In genomic region chr2:82748653-82749052, GRCh38 we compare ENCODE assay signal across 16 cellular contexts.
DNase-seq lines count a peak whose midpoint lies in the region; ATAC-seq, FAIRE-seq and TF ChIP-seq lines count a peak whose summit lies in the region.
"Had no signal": no experiment of that assay in that cellular context is flagged by ENCODE, and none has a peak within 500 bp of the region (broad histone marks: within the 10 kb centered on the region; RNA-seq: fewer than 3 reads in every experiment).

No MANE protein-coding gene starts in this region.

- no peak for TF ChIP-seq EP300 in K562 (IDR thresholded peaks at IDR 0.05; ENCODE audit: low read length)

- H3K9me3 Mint-ChIP-seq in activated CD4-positive, alpha-beta T cell treated with anti-CD3 and anti-CD28 coated beads for 36 hours (ENCODE audit: low read depth) = peaks cover 29% of the 10 kb centered on the region

- H3K9me3 ChIP-seq in K562 (replicated peaks; ENCODE audit: control insufficient read depth, insufficient read depth, low read depth, low read length) = no peaks in the 10 kb centered on the region; the same call in 1 of the 2 replicates
- H3K9me3 ChIP-seq: BE2C had no signal

- H3K4me2 ChIP-seq in K562 (ENCODE audit: insufficient read depth, low read length) = no peak overlapping the region
- H3K4me2 ChIP-seq: A549, GM23338 had no signal

- H2AFZ ChIP-seq in K562 (ENCODE audit: low read depth, low read length) = no peak overlapping the region
- H2AFZ ChIP-seq: GM23338 had no signal

- no peaks in the 10 kb centered on the region for H3K4me1 Mint-ChIP-seq in activated CD4-positive, alpha-beta T cell treated with anti-CD3 and anti-CD28 coated beads for 36 hours
- H3K4me1 Mint-ChIP-seq: CD4-positive, alpha-beta memory T cell; GM23338 had no signal

- no peaks in the 10 kb centered on the region for H3K9me1 ChIP-seq in K562 (ENCODE audit: control insufficient read depth, insufficient read depth, low read length)

- WGBS in K562 (ENCODE audit: insufficient coverage, low coverage, missing lambda C conversion rate) = 2% methylated on average over 2 of the region's 2 CpGs

- TF ChIP-seq CTCF in K562 (IDR thresholded peaks at IDR 0.05 in 2 of 3, conservative IDR thresholded peaks at IDR 0.05 in 1 of 3; ENCODE audit: insufficient read depth in 2 of 3, low read depth in 1 of 3, low read length in 3 of 3) (no peak), fibroblast of pulmonary artery (IDR thresholded peaks at IDR 0.05; ENCODE audit: low read length, missing control alignments) (no peak)

- H3K4me3 Mint-ChIP-seq in activated CD4-positive, alpha-beta T cell treated with anti-CD3 and anti-CD28 coated beads for 36 hours = no peak overlapping the region
- H3K4me3 Mint-ChIP-seq: CD4-positive, alpha-beta memory T cell; GM23338 had no signal

- no peak for TF ChIP-seq POLR2A in K562 (conservative IDR thresholded peaks at IDR 0.05)

- H3K36me3 Mint-ChIP-seq in activated CD4-positive, alpha-beta T cell treated with anti-CD3 and anti-CD28 coated beads for 36 hours (ENCODE audit: low read depth) = no peaks in the 10 kb centered on the region
- H3K36me3 Mint-ChIP-seq: CD4-positive, alpha-beta memory T cell had no signal

- CTCF ChIA-PET in K562 (lab: Yijun Ruan, JAX; ENCODE audit: low intra/inter-chr PET ratio) = no interaction called here
- CTCF ChIA-PET in activated CD4-positive, alpha-beta T cell treated with anti-CD3 and anti-CD28 coated beads for 36 hours (lab: Charles Lee) = interaction anchor here (0.6 kb wide), 1 partner anchor 82 kb away, joined by 3 read pairs; no protein-coding TSS in a partner anchor

- no peak for FAIRE-seq in K562 (lab: Jason Lieb, UNC)
- FAIRE-seq: A549, GM12892 had no signal

- no peaks in the 10 kb centered on the region for H4K20me1 ChIP-seq in K562 (replicated peaks; ENCODE audit: control insufficient read depth, insufficient read depth, low read length)

- no TSS peak for BruUV-seq in K562 (replicated peaks; lab: Mats Ljungman, UMichigan)

- H3K4me1 ChIP-seq in K562 (replicated peaks in 1 of 2; ENCODE audit: control insufficient read depth in 2 of 2, insufficient read depth in 2 of 2, low read length in 2 of 2) = no peaks in the 10 kb centered on the region
- H3K4me1 ChIP-seq: A549, BE2C had no signal

- TF ChIP-seq RAD21 in K562 (CRISPR knock-in tag; conservative IDR thresholded peaks at IDR 0.05 in 1 of 2, IDR thresholded peaks at IDR 0.05 in 1 of 2) = no peak

- no peaks in the 10 kb centered on the region for H3K27me3 ChIP-seq in K562 (ENCODE audit: control insufficient read depth in 2 of 2, insufficient read depth in 2 of 2, low read length in 2 of 2)
- H3K27me3 ChIP-seq: BE2C had no signal

- in situ Hi-C loops in K562 (cut with MboI) = no loop called here

- no peak overlapping the region for H3K27ac ChIP-seq in K562 (ENCODE audit: extremely low read depth, low read depth, low read length)
- H3K27ac ChIP-seq: A549, C4-2B had no signal

- no peak for ATAC-seq in K562
- no peak for ATAC-seq in activated CD4-positive, alpha-beta T cell treated with anti-CD3 and anti-CD28 coated beads for 36 hours
- ATAC-seq: A549, GM23338 had no signal

- H3K36me3 ChIP-seq in K562 (ENCODE audit: control insufficient read depth, insufficient read depth, low read length) = no peaks in the 10 kb centered on the region
- H3K36me3 ChIP-seq: BE2C had no signal

- no peaks in the 10 kb centered on the region for H3K27me3 Mint-ChIP-seq in activated CD4-positive, alpha-beta T cell treated with anti-CD3 and anti-CD28 coated beads for 36 hours
- H3K27me3 Mint-ChIP-seq: CD4-positive, alpha-beta memory T cell had no signal

- DNase-seq in LHCN-M2 (ENCODE audit: low read depth) = peak; percentile 26
- DNase-seq in K562 (ENCODE audit: extremely low read depth in 1 of 4, low spot score in 3 of 4) = no peak
- DNase-seq in fibroblast of pulmonary artery (ENCODE audit: low read depth) = peak; percentile 11
- no peak for DNase-seq in NCI-H2196 (lab: John Stamatoyannopoulos, UW; ENCODE audit: unreplicated experiment)
- no peak for DNase-seq in NCI-H1930 (lab: John Stamatoyannopoulos, UW)
- no peak for DNase-seq in NCI-H2029 (lab: John Stamatoyannopoulos, UW)
- no peak for DNase-seq in activated CD4-positive, alpha-beta T cell treated with anti-CD3 and anti-CD28 coated beads for 36 hours
- DNase-seq: BE2C; CD4-positive, alpha-beta memory T cell; DMS79; GDM1; H7 had no signal

- no peaks in the 10 kb centered on the region for H3K79me2 ChIP-seq in K562 (ENCODE audit: control insufficient read depth, insufficient read depth, low read length)

- POLR2A ChIA-PET in K562 (lab: Yijun Ruan, JAX) = no interaction called here
- POLR2A ChIA-PET in activated CD4-positive, alpha-beta T cell treated with anti-CD3 and anti-CD28 coated beads for 36 hours (lab: Charles Lee) = no interaction called here

- intact Hi-C loops in K562 (cut with micrococcal nuclease) = no loop called here
- intact Hi-C loops in activated CD4-positive, alpha-beta T cell treated with anti-CD3 and anti-CD28 coated beads for 36 hours (cut with DNase I, micrococcal nuclease) = no loop called here

- H3K9ac ChIP-seq in K562 (ENCODE audit: insufficient read depth in 1 of 2, low read depth in 2 of 2, low read length in 2 of 2) = no peak overlapping the region

- no peak overlapping the region for H3K4me3 ChIP-seq in K562
- no peak overlapping the region for H3K4me3 ChIP-seq in fibroblast of pulmonary artery (replicated peaks; ENCODE audit: low read depth, low read length)
- H3K4me3 ChIP-seq: A549, GM23338 had no signal

- no peak overlapping the region for H3K27ac Mint-ChIP-seq in activated CD4-positive, alpha-beta T cell treated with anti-CD3 and anti-CD28 coated beads for 36 hours
- H3K27ac Mint-ChIP-seq: CD4-positive, alpha-beta memory T cell; GM23338 had no signal

TF ChIP-seq in K562, 482 proteins besides CTCF, POLR2A, EP300 and RAD21:
- TF ChIP-seq STAT5B (CRISPR knock-in tag; IDR thresholded peaks at IDR 0.05) = no peak
- TF ChIP-seq TEAD2 (tag; IDR thresholded peaks at IDR 0.05) = no peak
- TF ChIP-seq ZNF324 (CRISPR knock-in tag; IDR thresholded peaks at IDR 0.05) = peak; percentile 94

Comparison
In these comparisons a context has a peak if more than half of its experiments do, and no peak if none do; other contexts are left out.
1. DNase-seq: peak in LHCN-M2 (single experiment) and fibroblast of pulmonary artery (single experiment); none in K562 (0 of 4), NCI-H2196 (single experiment), NCI-H1930 (0 of 2), NCI-H2029 (single experiment) and activated CD4-positive, alpha-beta T cell treated with anti-CD3 and anti-CD28 coated beads for 36 hours (single experiment).